ENCODE assay signal across 8 cellular contexts in genomic region chr1:1001631-1002300, GRCh38. TPM values are rescaled to one million over a fixed set of nuclear protein-coding genes. Genes with fewer than 3 reads are reported as not detected.
A peak's percentile ranks its signal among the peaks of the same experiment; 100 is the strongest.
DNase-seq lines count a peak whose midpoint lies in the region; ATAC-seq and TF ChIP-seq lines count a peak whose summit lies in the region.

No MANE protein-coding gene starts in this region.

- no peaks in the 10 kb centered on the region for H3K9me2 ChIP-seq in SU-DHL-6 (replicated peaks; ENCODE audit: insufficient read depth, low read length)

- POLR2A ChIA-PET in HEK293 (lab: Yijun Ruan, JAX) = interaction anchor here (0.6 to 6.5 kb wide), 10 partner anchors 12 to 78 kb away, joined by 3 to 44 read pairs (median 3); partner anchors contain the start of genes AGRN and ISG15

- H3K36me3 ChIP-seq in HEK293 (ENCODE audit: control insufficient read depth in 2 of 2, insufficient read depth in 1 of 2, low read length in 2 of 2) = peaks cover 0 to 40% of the 10 kb centered on the region in 2 experiments; a peak in 2 of 3 replicates
- no peaks in the 10 kb centered on the region for H3K36me3 ChIP-seq in SU-DHL-6 (ENCODE audit: low read length)

- H3F3A ChIP-seq in SU-DHL-6 (ENCODE audit: insufficient read depth) = no peaks in the 10 kb centered on the region

- H4K20me1 ChIP-seq in SU-DHL-6 (ENCODE audit: low read depth, low read length) = no peaks in the 10 kb centered on the region

- 0 out of 2 replicates have a peak, but pooled peaks cover 3% of the 10 kb centered on the region for H3K4me1 ChIP-seq in HEK293 (ENCODE audit: control insufficient read depth, insufficient read depth, low read length)
- H3K4me1 ChIP-seq in right cardiac atrium (ENCODE audit: control insufficient read depth, insufficient read depth, low read length) = peaks cover 8% of the 10 kb centered on the region

- TF ChIP-seq CTCF in HEK293 (tag by site-specific recombination; IDR thresholded peaks at IDR 0.05) = peak; percentile 95
- peak; percentile 17 for TF ChIP-seq CTCF in SU-DHL-6 (IDR thresholded peaks at IDR 0.05; ENCODE audit: insufficient read depth, low read length, poor library complexity, severe bottlenecking)

- H3K79me2 ChIP-seq in SU-DHL-6 (ENCODE audit: insufficient read depth, low read length) = no peaks in the 10 kb centered on the region

- H3K27me3 ChIP-seq in SU-DHL-6 (ENCODE audit: low read length) (no peaks in the 10 kb centered on the region), right cardiac atrium (ENCODE audit: control insufficient read depth, insufficient read depth) (no peaks in the 10 kb centered on the region)

- no peak overlapping the region for H2AFZ ChIP-seq in SU-DHL-6 (ENCODE audit: low read depth, low read length, severe bottlenecking)

- intact Hi-C loops in right cardiac atrium (cut with DNase I) = no loop called here

- H3K9ac ChIP-seq in SU-DHL-6 (ENCODE audit: low read length) = no peak overlapping the region

- ATAC-seq in right cardiac atrium = peak; percentile 39 to 49
- no peak for ATAC-seq in HG02973 (IDR thresholded peaks at IDR 0.05; ENCODE audit: unreplicated experiment)
- ATAC-seq in GM21526 (IDR thresholded peaks at IDR 0.05; ENCODE audit: low FRiP score, unreplicated experiment) = no peak

- no peak overlapping the region for H3K4me2 ChIP-seq in SU-DHL-6 (ENCODE audit: low read depth, low read length, poor library complexity, severe bottlenecking)

- H3K27ac ChIP-seq in HEK293 (ENCODE audit: extremely low read depth, low read depth, low read length) = peak overlapping the region; percentile 97
- no peak overlapping the region for H3K27ac ChIP-seq in SU-DHL-6 (ENCODE audit: low read depth, low read length)
- peak overlapping the region; percentile 71 for H3K27ac ChIP-seq in right cardiac atrium (ENCODE audit: low read length)

- peak overlapping the region; percentile 74 for H3K4me3 ChIP-seq in HEK293 (ENCODE audit: low read depth, low read length)
- H3K4me3 ChIP-seq in SU-DHL-6 (ENCODE audit: insufficient read depth, low read length, poor library complexity, severe bottlenecking) = no peak overlapping the region
- H3K4me3 ChIP-seq in right cardiac atrium (ENCODE audit: low read length) = peak overlapping the region; percentile 60

- DNase-seq in COLO668 (lab: John Stamatoyannopoulos, UW; ENCODE audit: unreplicated experiment) (peak; percentile 91), amniotic stem cell (lab: John Stamatoyannopoulos, UW) (peak; percentile 26), right cardiac atrium (peak; percentile 84 to 94 (median 94)), renal cortical epithelial cell (ENCODE audit: low read depth) (peak; percentile 15)

- WGBS in right cardiac atrium = 3% methylated on average over 64 of the region's 64 CpGs

- CTCF ChIA-PET in HEK293 (lab: Yijun Ruan, JAX) = interaction anchor here (0.6 to 3.2 kb wide), 16 partner anchors 12 to 887 kb away, joined by 3 to 31 read pairs (median 4); partner anchors contain the start of genes AGRN, ISG15 and PERM1

- H3K9me3 ChIP-seq in HEK293 (ENCODE audit: control insufficient read depth, insufficient read depth, low read depth, low read length) (no peaks in the 10 kb centered on the region), SU-DHL-6 (ENCODE audit: insufficient read depth, low read length) (no peaks in the 10 kb centered on the region), right cardiac atrium (ENCODE audit: control insufficient read depth, low read length) (no peaks in the 10 kb centered on the region)

TF ChIP-seq in HEK293, 187 proteins besides CTCF, POLR2A, EP300 and RAD21 (continues in another document):
- TF ChIP-seq REPIN1 (tag by site-specific recombination; IDR thresholded peaks at IDR 0.05; ENCODE audit: low read depth) = no peak; the same call in 1 of the 2 replicates
- no peak for TF ChIP-seq ZNF776 (tag by site-specific recombination; IDR thresholded peaks at IDR 0.05; ENCODE audit: borderline replicate concordance)
- TF ChIP-seq SP2 (tag by site-specific recombination; IDR thresholded peaks at IDR 0.05) = peak; percentile 58
- no peak for TF ChIP-seq ZNF555 (tag by site-specific recombination; conservative IDR thresholded peaks at IDR 0.05)
- 0 out of 2 replicates have a peak, but pooled peaks have one; percentile 31 for TF ChIP-seq KLF9 (tag by site-specific recombination; IDR thresholded peaks at IDR 0.05; ENCODE audit: low read depth)
- TF ChIP-seq ZNF350 (tag by site-specific recombination; IDR thresholded peaks at IDR 0.05) = no peak
- 0 out of 2 replicates have a peak, but pooled peaks have one; percentile 30 for TF ChIP-seq ZNF18 (tag by site-specific recombination; IDR thresholded peaks at IDR 0.05)
- peak; percentile 49 for TF ChIP-seq ZNF394 (tag by site-specific recombination; IDR thresholded peaks at IDR 0.05; ENCODE audit: borderline replicate concordance)
- peak; percentile 92 for TF ChIP-seq ZIC2 (tag by site-specific recombination; IDR thresholded peaks at IDR 0.05)
- peak; percentile 70 for TF ChIP-seq ZNF629 (tag by site-specific recombination; IDR thresholded peaks at IDR 0.05)
- TF ChIP-seq ZNF704 (tag by site-specific recombination; IDR thresholded peaks at IDR 0.05) = no peak
- peak; percentile 45; the same call in 1 of the 2 replicates for TF ChIP-seq ZNF324 (tag by site-specific recombination; IDR thresholded peaks at IDR 0.05)
- TF ChIP-seq ZBTB48 (tag by site-specific recombination; IDR thresholded peaks at IDR 0.05) = peak; percentile 90
- TF ChIP-seq ZNF391 (tag by site-specific recombination; IDR thresholded peaks at IDR 0.05; ENCODE audit: borderline replicate concordance, low read depth) = peak; percentile 82; the same call in 1 of the 2 replicates
- no peak for TF ChIP-seq PRDM1 (tag by site-specific recombination; IDR thresholded peaks at IDR 0.05)
- peak; percentile 79; the same call in 1 of the 2 replicates for TF ChIP-seq PBX3 (CRISPR knock-in tag; IDR thresholded peaks at IDR 0.05)
- peak; percentile 29; the same call in 1 of the 2 replicates for TF ChIP-seq KLF7 (tag by site-specific recombination; IDR thresholded peaks at IDR 0.05; ENCODE audit: borderline replicate concordance)
- no peak for TF ChIP-seq ZNF157 (tag by site-specific recombination; IDR thresholded peaks at IDR 0.05)
- TF ChIP-seq GLIS2 (tag by site-specific recombination; IDR thresholded peaks at IDR 0.05) = peak; percentile 94
- peak; percentile 37; the same call in 1 of the 2 replicates for TF ChIP-seq ZBTB44 (tag by site-specific recombination; IDR thresholded peaks at IDR 0.05)

RNA-seq across cellular contexts. Expression of gene HES4, which starts 1.9 kb away (rescaled TPM):
- total RNA-seq in right cardiac atrium = 10 to 100 TPM; 37.3 to 62.5 (median 38.6) TPM
- 25.7 TPM for polyA plus RNA-seq in right cardiac atrium
- 12.4 and 78.1 TPM in 2 replicates for total RNA-seq in renal cortical epithelial cell

RNA-seq across cellular contexts. Expression of gene ISG15, which starts 11.5 kb away (rescaled TPM):
- total RNA-seq in right cardiac atrium (10 to 100 TPM; 16.1 to 36.4 (median 21.6) TPM), renal cortical epithelial cell (15.7 and 196 TPM in 2 replicates)
- 65.5 TPM for polyA plus RNA-seq in right cardiac atrium

RNA-seq across cellular contexts. Expression of gene AGRN, which starts 18.2 kb away (rescaled TPM):
- total RNA-seq in right cardiac atrium (10 to 100 TPM; 17.1 to 26.4 (median 21.4) TPM), renal cortical epithelial cell (353 and 1,083 TPM in 2 replicates)
- 12.0 TPM for polyA plus RNA-seq in right cardiac atrium

RNA-seq across cellular contexts. Expression of gene PERM1, which starts 19.9 kb away (rescaled TPM):
- total RNA-seq in right cardiac atrium (10 to 100 TPM; 44.4 to 78.0 (median 57.4) TPM), renal cortical epithelial cell (0.10 TPM in 1 of 2 replicates, not detected in the other)
- 112 TPM for polyA plus RNA-seq in right cardiac atrium

RNA-seq across cellular contexts. Expression of gene PLEKHN1, which starts 35.5 kb away (rescaled TPM):
- total RNA-seq in right cardiac atrium (under 1 TPM in 1 of 4 donors, not detected in 3; 0.41 TPM), renal cortical epithelial cell (2.4 and 2.6 TPM in 2 replicates)
- polyA plus RNA-seq in right cardiac atrium = 0.14 TPM

Comparison
In these comparisons a context has a peak if more than half of its experiments do, and no peak if none do; other contexts are left out.
1. DNase-seq: peak in every context shown above with its lines; median percentile 94 in right cardiac atrium; 91 in COLO668; 26 in amniotic stem cell; 15 in renal cortical epithelial cell.
2. ATAC-seq: peak in right cardiac atrium (2 of 2); none in HG02973 (single experiment) and GM21526 (single experiment).
3. RNA of gene AGRN, which starts 18.2 kb away (total RNA-seq): 353 to 1,083 TPM in renal cortical epithelial cell; 17.1 to 26.4 TPM in right cardiac atrium; every median in the first group is over 10 times any median in the second.